In genomic region chr1:19808351-19808750, GRCh38 we compare ENCODE assay signal across 10 cellular contexts. TPM values are rescaled to one million over a fixed set of nuclear protein-coding genes. Genes with fewer than 3 reads are reported as not detected.
"Had no signal": no experiment of that assay in that cellular context is flagged by ENCODE, and none has a peak within 500 bp of the region (broad histone marks: within the 10 kb centered on the region; RNA-seq: fewer than 3 reads in every experiment).

No MANE protein-coding gene starts in this region.

- H3K27ac Mint-ChIP-seq: HFFc6, IgD-negative memory B cell had no signal

- H3K4me3 Mint-ChIP-seq: HFFc6, IgD-negative memory B cell had no signal

- ATAC-seq: HCT116, HepG2 had no signal

- H3K36me3 Mint-ChIP-seq: IgD-negative memory B cell had no signal

- DNase-seq: GM23248, GOT3, H7, HFFc6, KBM-7 had no signal

- H3K9me3 Mint-ChIP-seq: IgD-negative memory B cell had no signal

- H3K4me1 Mint-ChIP-seq: IgD-negative memory B cell had no signal

RNA-seq across cellular contexts. Expression of gene RNF186, which starts 6.7 kb away (rescaled TPM):
- total RNA-seq: GM23248, H4, H7, HFFc6, HT1080 had no signal
- polyA plus RNA-seq: GM23248, IgD-negative memory B cell had no signal
